1 cellular context compared by ENCODE assay signal in genomic region chr17:2337152-2337810, GRCh38.
A peak's percentile ranks its signal among the peaks of the same experiment; 100 is the strongest.
TF ChIP-seq lines count a peak whose summit lies in the region.

TSS of gene SGSM2 (plus strand) at chr17:2337501. CDS start at chr17:2337689, 188 bp downstream.

TF ChIP-seq in GM12878, 131 proteins besides CTCF, POLR2A, EP300 and RAD21 (continued from another document):
- TF ChIP-seq PKNOX1 (IDR thresholded peaks at IDR 0.05) (no peak), YBX1 (IDR thresholded peaks at IDR 0.05) (no peak), MXI1 (IDR thresholded peaks at IDR 0.05; ENCODE audit: low read depth, low read length) (peak; percentile 65), PBX3 (IDR thresholded peaks at IDR 0.05; ENCODE audit: insufficient replicate concordance, low read depth, low read length) (no peak), WRNIP1 (IDR thresholded peaks at IDR 0.05; ENCODE audit: borderline replicate concordance, low read depth, low read length) (no peak), HDGF (IDR thresholded peaks at IDR 0.05) (no peak), RELB (IDR thresholded peaks at IDR 0.05; ENCODE audit: low read depth) (no peak), IRF3 (IDR thresholded peaks at IDR 0.05) (no peak), BCL3 (IDR thresholded peaks at IDR 0.05; ENCODE audit: borderline replicate concordance, insufficient read depth, low read depth, low read length, poor library complexity, severe bottlenecking) (no peak), GATAD2B (conservative IDR thresholded peaks at IDR 0.05; ENCODE audit: low read depth) (no peak), LARP7 (IDR thresholded peaks at IDR 0.05) (no peak; the same call in 1 of the 2 replicates), SREBF1 (IDR thresholded peaks at IDR 0.05; ENCODE audit: low read length) (no peak)
- TF ChIP-seq, protein P1, sequence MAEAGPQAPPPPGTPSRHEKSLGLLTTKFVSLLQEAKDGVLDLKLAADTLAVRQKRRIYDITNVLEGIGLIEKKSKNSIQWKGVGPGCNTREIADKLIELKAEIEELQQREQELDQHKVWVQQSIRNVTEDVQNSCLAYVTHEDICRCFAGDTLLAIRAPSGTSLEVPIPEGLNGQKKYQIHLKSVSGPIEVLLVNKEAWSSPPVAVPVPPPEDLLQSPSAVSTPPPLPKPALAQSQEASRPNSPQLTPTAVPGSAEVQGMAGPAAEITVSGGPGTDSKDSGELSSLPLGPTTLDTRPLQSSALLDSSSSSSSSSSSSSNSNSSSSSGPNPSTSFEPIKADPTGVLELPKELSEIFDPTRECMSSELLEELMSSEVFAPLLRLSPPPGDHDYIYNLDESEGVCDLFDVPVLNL (IDR thresholded peaks at IDR 0.05; ENCODE audit: low read depth, low read length), result no peak
- TF ChIP-seq, protein P2, sequence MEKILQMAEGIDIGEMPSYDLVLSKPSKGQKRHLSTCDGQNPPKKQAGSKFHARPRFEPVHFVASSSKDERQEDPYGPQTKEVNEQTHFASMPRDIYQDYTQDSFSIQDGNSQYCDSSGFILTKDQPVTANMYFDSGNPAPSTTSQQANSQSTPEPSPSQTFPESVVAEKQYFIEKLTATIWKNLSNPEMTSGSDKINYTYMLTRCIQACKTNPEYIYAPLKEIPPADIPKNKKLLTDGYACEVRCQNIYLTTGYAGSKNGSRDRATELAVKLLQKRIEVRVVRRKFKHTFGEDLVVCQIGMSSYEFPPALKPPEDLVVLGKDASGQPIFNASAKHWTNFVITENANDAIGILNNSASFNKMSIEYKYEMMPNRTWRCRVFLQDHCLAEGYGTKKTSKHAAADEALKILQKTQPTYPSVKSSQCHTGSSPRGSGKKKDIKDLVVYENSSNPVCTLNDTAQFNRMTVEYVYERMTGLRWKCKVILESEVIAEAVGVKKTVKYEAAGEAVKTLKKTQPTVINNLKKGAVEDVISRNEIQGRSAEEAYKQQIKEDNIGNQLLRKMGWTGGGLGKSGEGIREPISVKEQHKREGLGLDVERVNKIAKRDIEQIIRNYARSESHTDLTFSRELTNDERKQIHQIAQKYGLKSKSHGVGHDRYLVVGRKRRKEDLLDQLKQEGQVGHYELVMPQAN (conservative IDR thresholded peaks at IDR 0.05), result peak; percentile 27; the same call in 1 of the 2 replicates
- TF ChIP-seq, protein P3, sequence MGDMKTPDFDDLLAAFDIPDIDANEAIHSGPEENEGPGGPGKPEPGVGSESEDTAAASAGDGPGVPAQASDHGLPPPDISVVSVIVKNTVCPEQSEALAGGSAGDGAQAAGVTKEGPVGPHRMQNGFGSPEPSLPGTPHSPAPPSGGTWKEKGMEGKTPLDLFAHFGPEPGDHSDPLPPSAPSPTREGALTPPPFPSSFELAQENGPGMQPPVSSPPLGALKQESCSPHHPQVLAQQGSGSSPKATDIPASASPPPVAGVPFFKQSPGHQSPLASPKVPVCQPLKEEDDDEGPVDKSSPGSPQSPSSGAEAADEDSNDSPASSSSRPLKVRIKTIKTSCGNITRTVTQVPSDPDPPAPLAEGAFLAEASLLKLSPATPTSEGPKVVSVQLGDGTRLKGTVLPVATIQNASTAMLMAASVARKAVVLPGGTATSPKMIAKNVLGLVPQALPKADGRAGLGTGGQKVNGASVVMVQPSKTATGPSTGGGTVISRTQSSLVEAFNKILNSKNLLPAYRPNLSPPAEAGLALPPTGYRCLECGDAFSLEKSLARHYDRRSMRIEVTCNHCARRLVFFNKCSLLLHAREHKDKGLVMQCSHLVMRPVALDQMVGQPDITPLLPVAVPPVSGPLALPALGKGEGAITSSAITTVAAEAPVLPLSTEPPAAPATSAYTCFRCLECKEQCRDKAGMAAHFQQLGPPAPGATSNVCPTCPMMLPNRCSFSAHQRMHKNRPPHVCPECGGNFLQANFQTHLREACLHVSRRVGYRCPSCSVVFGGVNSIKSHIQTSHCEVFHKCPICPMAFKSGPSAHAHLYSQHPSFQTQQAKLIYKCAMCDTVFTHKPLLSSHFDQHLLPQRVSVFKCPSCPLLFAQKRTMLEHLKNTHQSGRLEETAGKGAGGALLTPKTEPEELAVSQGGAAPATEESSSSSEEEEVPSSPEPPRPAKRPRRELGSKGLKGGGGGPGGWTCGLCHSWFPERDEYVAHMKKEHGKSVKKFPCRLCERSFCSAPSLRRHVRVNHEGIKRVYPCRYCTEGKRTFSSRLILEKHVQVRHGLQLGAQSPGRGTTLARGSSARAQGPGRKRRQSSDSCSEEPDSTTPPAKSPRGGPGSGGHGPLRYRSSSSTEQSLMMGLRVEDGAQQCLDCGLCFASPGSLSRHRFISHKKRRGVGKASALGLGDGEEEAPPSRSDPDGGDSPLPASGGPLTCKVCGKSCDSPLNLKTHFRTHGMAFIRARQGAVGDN (IDR thresholded peaks at IDR 0.05), result no peak
- TF ChIP-seq, protein P4, sequence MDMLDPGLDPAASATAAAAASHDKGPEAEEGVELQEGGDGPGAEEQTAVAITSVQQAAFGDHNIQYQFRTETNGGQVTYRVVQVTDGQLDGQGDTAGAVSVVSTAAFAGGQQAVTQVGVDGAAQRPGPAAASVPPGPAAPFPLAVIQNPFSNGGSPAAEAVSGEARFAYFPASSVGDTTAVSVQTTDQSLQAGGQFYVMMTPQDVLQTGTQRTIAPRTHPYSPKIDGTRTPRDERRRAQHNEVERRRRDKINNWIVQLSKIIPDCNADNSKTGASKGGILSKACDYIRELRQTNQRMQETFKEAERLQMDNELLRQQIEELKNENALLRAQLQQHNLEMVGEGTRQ (IDR thresholded peaks at IDR 0.05; ENCODE audit: borderline replicate concordance, low read depth, low read length), result no peak
- TF ChIP-seq, protein P5, sequence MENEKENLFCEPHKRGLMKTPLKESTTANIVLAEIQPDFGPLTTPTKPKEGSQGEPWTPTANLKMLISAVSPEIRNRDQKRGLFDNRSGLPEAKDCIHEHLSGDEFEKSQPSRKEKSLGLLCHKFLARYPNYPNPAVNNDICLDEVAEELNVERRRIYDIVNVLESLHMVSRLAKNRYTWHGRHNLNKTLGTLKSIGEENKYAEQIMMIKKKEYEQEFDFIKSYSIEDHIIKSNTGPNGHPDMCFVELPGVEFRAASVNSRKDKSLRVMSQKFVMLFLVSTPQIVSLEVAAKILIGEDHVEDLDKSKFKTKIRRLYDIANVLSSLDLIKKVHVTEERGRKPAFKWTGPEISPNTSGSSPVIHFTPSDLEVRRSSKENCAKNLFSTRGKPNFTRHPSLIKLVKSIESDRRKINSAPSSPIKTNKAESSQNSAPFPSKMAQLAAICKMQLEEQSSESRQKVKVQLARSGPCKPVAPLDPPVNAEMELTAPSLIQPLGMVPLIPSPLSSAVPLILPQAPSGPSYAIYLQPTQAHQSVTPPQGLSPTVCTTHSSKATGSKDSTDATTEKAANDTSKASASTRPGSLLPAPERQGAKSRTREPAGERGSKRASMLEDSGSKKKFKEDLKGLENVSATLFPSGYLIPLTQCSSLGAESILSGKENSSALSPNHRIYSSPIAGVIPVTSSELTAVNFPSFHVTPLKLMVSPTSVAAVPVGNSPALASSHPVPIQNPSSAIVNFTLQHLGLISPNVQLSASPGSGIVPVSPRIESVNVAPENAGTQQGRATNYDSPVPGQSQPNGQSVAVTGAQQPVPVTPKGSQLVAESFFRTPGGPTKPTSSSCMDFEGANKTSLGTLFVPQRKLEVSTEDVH (IDR thresholded peaks at IDR 0.05; ENCODE audit: low read depth, partially characterized antibody), result no peak
- TF ChIP-seq, protein P6, sequence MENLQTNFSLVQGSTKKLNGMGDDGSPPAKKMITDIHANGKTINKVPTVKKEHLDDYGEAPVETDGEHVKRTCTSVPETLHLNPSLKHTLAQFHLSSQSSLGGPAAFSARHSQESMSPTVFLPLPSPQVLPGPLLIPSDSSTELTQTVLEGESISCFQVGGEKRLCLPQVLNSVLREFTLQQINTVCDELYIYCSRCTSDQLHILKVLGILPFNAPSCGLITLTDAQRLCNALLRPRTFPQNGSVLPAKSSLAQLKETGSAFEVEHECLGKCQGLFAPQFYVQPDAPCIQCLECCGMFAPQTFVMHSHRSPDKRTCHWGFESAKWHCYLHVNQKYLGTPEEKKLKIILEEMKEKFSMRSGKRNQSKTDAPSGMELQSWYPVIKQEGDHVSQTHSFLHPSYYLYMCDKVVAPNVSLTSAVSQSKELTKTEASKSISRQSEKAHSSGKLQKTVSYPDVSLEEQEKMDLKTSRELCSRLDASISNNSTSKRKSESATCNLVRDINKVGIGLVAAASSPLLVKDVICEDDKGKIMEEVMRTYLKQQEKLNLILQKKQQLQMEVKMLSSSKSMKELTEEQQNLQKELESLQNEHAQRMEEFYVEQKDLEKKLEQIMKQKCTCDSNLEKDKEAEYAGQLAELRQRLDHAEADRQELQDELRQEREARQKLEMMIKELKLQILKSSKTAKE (IDR thresholded peaks at IDR 0.05; ENCODE audit: low read depth, poor library complexity, severe bottlenecking), result no peak
